In genomic region chr5:57202811-57203210, GRCh38 we compare ENCODE assay signal across 1 cellular context.
TF ChIP-seq lines count a peak whose summit lies in the region.

No MANE protein-coding gene starts in this region.

TF ChIP-seq in SK-N-SH, 30 proteins besides CTCF, POLR2A, EP300 and RAD21 (continued from another document):
- TF ChIP-seq, protein P1, sequence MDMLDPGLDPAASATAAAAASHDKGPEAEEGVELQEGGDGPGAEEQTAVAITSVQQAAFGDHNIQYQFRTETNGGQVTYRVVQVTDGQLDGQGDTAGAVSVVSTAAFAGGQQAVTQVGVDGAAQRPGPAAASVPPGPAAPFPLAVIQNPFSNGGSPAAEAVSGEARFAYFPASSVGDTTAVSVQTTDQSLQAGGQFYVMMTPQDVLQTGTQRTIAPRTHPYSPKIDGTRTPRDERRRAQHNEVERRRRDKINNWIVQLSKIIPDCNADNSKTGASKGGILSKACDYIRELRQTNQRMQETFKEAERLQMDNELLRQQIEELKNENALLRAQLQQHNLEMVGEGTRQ (IDR thresholded peaks at IDR 0.05; ENCODE audit: borderline replicate concordance, low read depth, low read length): no peak
- TF ChIP-seq MXI1 (IDR thresholded peaks at IDR 0.05; ENCODE audit: low read depth, low read length) (no peak), ELF1 (IDR thresholded peaks at IDR 0.05) (no peak), FOXM1 (IDR thresholded peaks at IDR 0.05; ENCODE audit: low read depth) (no peak), USF1 (IDR thresholded peaks at IDR 0.05; ENCODE audit: borderline replicate concordance, low read depth) (no peak), FOSL2 (IDR thresholded peaks at IDR 0.05; ENCODE audit: borderline replicate concordance, low read depth) (no peak), POLR2AphosphoS5 (IDR thresholded peaks at IDR 0.05; ENCODE audit: low read depth, low read length) (no peak), ZBTB33 (IDR thresholded peaks at IDR 0.05; ENCODE audit: borderline replicate concordance, low read depth) (no peak)
